8 cellular contexts compared by ENCODE assay signal in the genomic region with DNA sequence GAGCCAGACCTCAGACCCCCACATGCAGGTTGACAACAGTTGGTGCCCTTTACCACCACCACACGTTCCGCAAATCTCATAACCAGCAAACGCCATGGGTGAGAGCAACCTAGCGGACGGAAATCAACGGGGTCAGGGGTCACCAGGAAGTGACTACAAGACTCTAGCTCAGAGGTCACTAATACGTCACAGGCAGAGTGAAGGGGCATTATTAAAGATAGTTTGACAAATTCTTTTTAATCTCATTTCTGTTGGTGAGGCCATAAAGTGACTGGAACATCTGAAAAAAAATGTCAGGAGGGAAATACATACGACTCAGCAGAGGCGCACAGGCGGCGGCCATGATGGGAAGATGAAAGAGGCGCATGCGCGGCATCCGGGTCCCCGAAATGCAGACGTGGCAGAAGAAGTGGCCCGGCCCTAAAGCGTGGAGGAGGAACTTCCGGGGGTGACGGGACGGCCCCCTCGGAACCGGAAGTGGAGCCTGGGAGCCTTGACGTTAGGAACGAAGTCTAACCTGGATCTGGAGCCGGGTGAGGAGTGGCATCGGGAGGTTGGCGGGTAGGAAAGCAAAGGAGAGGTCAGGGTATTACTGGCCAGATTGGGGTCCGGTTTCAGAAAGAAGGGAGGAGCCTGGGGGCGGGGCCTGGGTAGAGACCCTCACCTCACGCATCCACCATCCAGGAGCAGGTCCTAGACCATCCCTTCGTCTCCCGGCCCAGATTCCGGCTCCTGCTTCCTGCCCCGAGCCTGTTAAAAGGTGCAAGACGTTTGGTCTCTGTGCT. TPM values are rescaled to one million over a fixed set of nuclear protein-coding genes. Genes with fewer than 3 reads are reported as not detected.
DNase-seq lines count a peak whose midpoint lies in the region; ATAC-seq and TF ChIP-seq lines count a peak whose summit lies in the region.

A gene with protein sequence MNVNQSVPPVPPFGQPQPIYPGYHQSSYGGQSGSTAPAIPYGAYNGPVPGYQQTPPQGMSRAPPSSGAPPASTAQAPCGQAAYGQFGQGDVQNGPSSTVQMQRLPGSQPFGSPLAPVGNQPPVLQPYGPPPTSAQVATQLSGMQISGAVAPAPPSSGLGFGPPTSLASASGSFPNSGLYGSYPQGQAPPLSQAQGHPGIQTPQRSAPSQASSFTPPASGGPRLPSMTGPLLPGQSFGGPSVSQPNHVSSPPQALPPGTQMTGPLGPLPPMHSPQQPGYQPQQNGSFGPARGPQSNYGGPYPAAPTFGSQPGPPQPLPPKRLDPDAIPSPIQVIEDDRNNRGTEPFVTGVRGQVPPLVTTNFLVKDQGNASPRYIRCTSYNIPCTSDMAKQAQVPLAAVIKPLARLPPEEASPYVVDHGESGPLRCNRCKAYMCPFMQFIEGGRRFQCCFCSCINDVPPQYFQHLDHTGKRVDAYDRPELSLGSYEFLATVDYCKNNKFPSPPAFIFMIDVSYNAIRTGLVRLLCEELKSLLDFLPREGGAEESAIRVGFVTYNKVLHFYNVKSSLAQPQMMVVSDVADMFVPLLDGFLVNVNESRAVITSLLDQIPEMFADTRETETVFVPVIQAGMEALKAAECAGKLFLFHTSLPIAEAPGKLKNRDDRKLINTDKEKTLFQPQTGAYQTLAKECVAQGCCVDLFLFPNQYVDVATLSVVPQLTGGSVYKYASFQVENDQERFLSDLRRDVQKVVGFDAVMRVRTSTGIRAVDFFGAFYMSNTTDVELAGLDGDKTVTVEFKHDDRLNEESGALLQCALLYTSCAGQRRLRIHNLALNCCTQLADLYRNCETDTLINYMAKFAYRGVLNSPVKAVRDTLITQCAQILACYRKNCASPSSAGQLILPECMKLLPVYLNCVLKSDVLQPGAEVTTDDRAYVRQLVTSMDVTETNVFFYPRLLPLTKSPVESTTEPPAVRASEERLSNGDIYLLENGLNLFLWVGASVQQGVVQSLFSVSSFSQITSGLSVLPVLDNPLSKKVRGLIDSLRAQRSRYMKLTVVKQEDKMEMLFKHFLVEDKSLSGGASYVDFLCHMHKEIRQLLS (plus strand): TSS at position 468 of the 785 bp plus-strand sequence. CDS start 2,461 bp downstream, outside the sequence.

- peaks cover 0 to 49% (median 28%) of the 10 kb centered on the region in 6 donors for H3K36me3 ChIP-seq in spleen

- TF ChIP-seq POLR2A in GM18951 (IDR thresholded peaks at IDR 0.05; ENCODE audit: extremely low read depth, insufficient read depth, insufficient read length) (peak; percentile 89), spleen (IDR thresholded peaks at IDR 0.05) (peak in 1 of 3 donors; percentile 47)

- CTCF ChIA-PET in AG04450 (lab: Charles Lee), result interaction anchor here (1.4 kb wide), 1 partner anchor 215 kb away, joined by 4 read pairs; no protein-coding TSS in a partner anchor

- no peaks in the 10 kb centered on the region for H3K9me3 ChIP-seq in AG04450 (ENCODE audit: control insufficient read depth, insufficient read depth, low read length)
- H3K9me3 ChIP-seq in spleen, result no peaks in the 10 kb centered on the region

- H3K27ac ChIP-seq in AG04450 (ENCODE audit: low read depth, low read length), result peak within 1 kb of the TSS; percentile 96
- peak within 1 kb of the TSS; percentile 91 to 98 (median 94) for H3K27ac ChIP-seq in spleen

- DNase-seq in AG04450 (ENCODE audit: low read depth, low spot score) (peak; percentile 90), NCI-H345 treated with DMSO at 0.1 percent for 48 hours (lab: John Stamatoyannopoulos, UW; ENCODE audit: unreplicated experiment) (peak; percentile 87), inferior parietal cortex (ENCODE audit: extremely low spot score) (peak; percentile 98), spleen (peak; percentile 98)
- DNase-seq in activated CD4-positive, CD25-positive, alpha-beta regulatory T cell (lab: John Stamatoyannopoulos, UW), result peak; percentile 86 to 91 (median 90)
- DNase-seq in central memory CD4-positive, alpha-beta T cell, result peak; percentile 96

- peak within 1 kb of the TSS; percentile 96 for H3K4me3 ChIP-seq in AG04450 (ENCODE audit: low read depth, low read length)
- peak within 1 kb of the TSS; percentile 79 to 92 (median 84) for H3K4me3 ChIP-seq in spleen

- no peaks in the 10 kb centered on the region for H3K27me3 ChIP-seq in AG04450 (ENCODE audit: control insufficient read depth, insufficient read depth, low read length)
- no peaks in the 10 kb centered on the region for H3K27me3 ChIP-seq in spleen (replicated peaks in 1 of 7)

- no peak for TF ChIP-seq CTCF in AG04450 (IDR thresholded peaks at IDR 0.05; ENCODE audit: low read depth, low read length)
- peak in 3 of 11 experiments; percentile 6 to 30 (median 16) for TF ChIP-seq CTCF in spleen (IDR thresholded peaks at IDR 0.05 in 8 of 11, conservative IDR thresholded peaks at IDR 0.05 in 3 of 11)

- peaks cover 16 to 63% (median 55%) of the 10 kb centered on the region in 6 donors for H3K4me1 ChIP-seq in spleen

- 0 to 1% (median 0%) methylated on average over 34 to 37 of the region's 37 CpGs for WGBS in spleen, 5 donors

- in situ Hi-C loops in GM18951 (cut with MboI; ENCODE audit: low sequenced_read_pairs, unreplicated experiment), result no loop called here

- ATAC-seq in HG03196 (IDR thresholded peaks at IDR 0.05; ENCODE audit: unreplicated experiment), result peak; percentile 89

- POLR2A ChIA-PET in AG04450 (lab: Yijun Ruan, JAX), result interaction anchor here (0.6 to 2.7 kb wide), 5 partner anchors 9 to 236 kb away, joined by 3 to 27 read pairs (median 4); a partner anchor contains a TSS

- intact Hi-C loops in spleen (cut with DNase I; ENCODE audit: low total_unique reads), result no loop called here

RNA-seq across cellular contexts. Expression of the gene that starts here (rescaled TPM):
- polyA plus RNA-seq in AG04450 (2011; rRNA removed), result 86.9 and 97.4 TPM in 2 replicates
- polyA minus RNA-seq in AG04450 (2011; rRNA and poly(A)+ RNA removed), result 141 and 180 TPM in 2 replicates
- total RNA-seq in spleen, result 10 to 100 TPM; 61.1 to 75.6 (median 71.6) TPM
- 10 to 100 TPM; 20.4 to 42.3 (median 28.6) TPM for polyA plus RNA-seq in spleen

Comparison
In these comparisons a context has a peak if more than half of its experiments do, and no peak if none do; other contexts are left out.
1. Peak in every context shown above with its lines: DNase-seq, ATAC-seq, H3K4me3 ChIP-seq and H3K27ac ChIP-seq.